Comparison of ENCODE assay signal across 8 cellular contexts in the genomic region with DNA sequence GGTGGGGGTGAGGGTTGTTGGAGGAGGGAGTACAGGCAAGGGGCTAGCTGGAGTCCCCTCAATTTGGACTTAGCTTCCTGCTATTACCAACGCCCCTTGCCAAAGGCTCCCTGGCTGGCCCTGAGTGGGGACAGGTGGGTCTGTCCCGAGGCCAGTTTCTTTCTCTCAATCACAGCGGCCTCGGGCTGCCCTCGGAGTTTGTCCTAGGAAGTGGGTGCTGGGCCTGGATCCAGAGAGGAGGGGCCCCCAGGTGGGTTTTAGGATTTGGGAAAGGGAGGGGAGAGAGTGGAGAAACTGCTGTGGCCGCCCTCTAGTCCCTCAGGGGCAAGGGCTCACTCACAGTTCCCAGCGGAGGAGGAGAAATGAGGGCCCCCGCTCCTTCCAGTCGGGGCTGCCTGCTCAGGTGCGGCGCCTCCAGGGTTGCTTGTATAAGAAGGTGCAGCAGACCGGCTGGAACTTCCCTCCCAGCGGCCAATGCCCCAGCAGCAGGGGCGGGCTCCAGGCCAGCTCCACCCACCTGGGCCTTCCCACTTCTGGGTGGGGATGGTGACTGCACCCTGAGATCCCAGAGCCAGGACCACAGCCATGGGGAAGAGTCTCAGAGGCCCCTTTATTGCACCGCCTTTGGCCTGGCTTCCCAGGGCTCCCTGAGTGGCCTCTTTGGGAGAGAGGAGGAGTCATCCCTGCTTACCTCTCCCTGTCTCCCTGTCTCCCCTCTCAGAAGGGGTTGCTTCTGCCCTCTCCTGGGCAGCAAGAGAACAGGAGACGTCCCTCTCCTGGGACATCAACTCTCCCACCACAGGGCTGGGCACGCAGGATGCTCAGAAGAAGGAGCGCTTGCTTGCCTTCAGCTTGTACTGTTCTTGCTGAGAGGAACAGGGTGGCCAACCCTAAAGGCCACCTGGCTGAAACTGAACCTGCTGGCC.
DNase-seq lines count a peak whose midpoint lies in the region; ATAC-seq, FAIRE-seq and TF ChIP-seq lines count a peak whose summit lies in the region.

No MANE protein-coding gene starts in this region.

- no peak overlapping the region for H3K9ac ChIP-seq in GM12878 (ENCODE audit: control insufficient read depth, insufficient read depth, low read length)

- H3K27ac ChIP-seq in heart right ventricle, result no peak overlapping the region
- no peak overlapping the region for H3K27ac ChIP-seq in GM12878 (ENCODE audit: control insufficient read depth, insufficient read depth)
- H3K27ac ChIP-seq in left lung, result peak overlapping the region in 1 of 2 donors; percentile 48

- H3K4me3 ChIP-seq in heart right ventricle, result no peak overlapping the region
- no peak overlapping the region for H3K4me3 ChIP-seq in GM12878
- peak overlapping the region; percentile 3 to 26 for H3K4me3 ChIP-seq in left lung

- H3K27me3 ChIP-seq in heart right ventricle (peaks cover 0 to 13% (median 5%) of the 10 kb centered on the region in 7 donors), GM12878 (replicated peaks in 1 of 2; ENCODE audit: control insufficient read depth in 2 of 2, insufficient read depth in 2 of 2, low read length in 1 of 2) (peaks cover 2 to 4% of the 10 kb centered on the region in 2 experiments; a peak in 2 of 4 replicates), left lung (peaks cover 0 to 13% of the 10 kb centered on the region in 2 donors)

- no peaks in the 10 kb centered on the region for H4K20me1 ChIP-seq in GM12878 (ENCODE audit: control insufficient read depth, insufficient read depth)

- no peak for TF ChIP-seq RAD21 in GM12878 (IDR thresholded peaks at IDR 0.05; ENCODE audit: insufficient read depth, low read depth, low read length)

- H3K79me2 ChIP-seq in GM12878 (ENCODE audit: control insufficient read depth, insufficient read depth, low read length), result no peaks in the 10 kb centered on the region

- BruUV-seq in GM12878 (replicated peaks; lab: Mats Ljungman, UMichigan), result no TSS peak

- H3K4me1 ChIP-seq in heart right ventricle (peaks cover 15 to 45% (median 27%) of the 10 kb centered on the region in 9 donors), GM12878 (ENCODE audit: control insufficient read depth, insufficient read depth, low read length) (peaks cover 16% of the 10 kb centered on the region), left lung (peaks cover 19 to 63% of the 10 kb centered on the region in 2 donors)

- H2AFZ ChIP-seq in GM12878 (ENCODE audit: control insufficient read depth, low read depth, low read length), result peak overlapping the region; percentile 29

- intact Hi-C loops in heart right ventricle (cut with DNase I) (loop anchor here in 1 of 10 donors (10.0 kb wide), 1 partner anchor 59 kb away; no protein-coding TSS in a partner anchor), Right ventricle myocardium superior (cut with DNase I) (no loop called here), GM12878 (cut with micrococcal nuclease; ENCODE audit: unreplicated experiment) (no loop called here), left lung (cut with DNase I) (no loop called here)

- peaks cover 0 to 23% (median 0%) of the 10 kb centered on the region in 9 donors for H3K36me3 ChIP-seq in heart right ventricle
- H3K36me3 ChIP-seq in GM12878 (ENCODE audit: control insufficient read depth in 2 of 2, insufficient read depth in 2 of 2, low read length in 1 of 2), result no peaks in the 10 kb centered on the region
- peaks cover 0 to 35% of the 10 kb centered on the region in 2 donors for H3K36me3 ChIP-seq in left lung

- in situ Hi-C loops in GM12878 (cut with MboI), result loop anchor here (10.0 kb wide), 1 partner anchor 171 kb away; no protein-coding TSS in a partner anchor

- SMC1A ChIA-PET in GM12878 (lab: Charles Lee; ENCODE audit: uncharacterized antibody, unreplicated experiment), result no interaction called here

- H3K9me3 ChIP-seq in heart right ventricle (peaks cover 0 to 4% (median 0%) of the 10 kb centered on the region in 11 donors), GM12878 (replicated peaks; ENCODE audit: control insufficient read depth, insufficient read depth, low read length) (no peaks in the 10 kb centered on the region; the same call in 2 of the 3 replicates), left lung (no peaks in the 10 kb centered on the region)

- TF ChIP-seq CTCF in heart right ventricle (IDR thresholded peaks at IDR 0.05) (peak in 5 of 9 donors; percentile 7 to 42 (median 29)), GM12878 (IDR thresholded peaks at IDR 0.05 in 2 of 3, conservative IDR thresholded peaks at IDR 0.05 in 1 of 3; ENCODE audit: control insufficient read depth in 2 of 3, extremely low read depth in 1 of 3, insufficient read depth in 1 of 3, low read depth in 3 of 3, low read length in 3 of 3) (peak in 2 of 3 experiments; percentile 10 to 33; a peak in 1 of 6 replicates), left lung (IDR thresholded peaks at IDR 0.05) (peak in 1 of 2 donors; percentile 25)

- POLR2A ChIA-PET in GM12878 (lab: Charles Lee), result no interaction called here

- RAD21 ChIA-PET in GM12878 (lab: Charles Lee; ENCODE audit: unreplicated experiment), result no interaction called here

- no peak overlapping the region for H3K4me2 ChIP-seq in GM12878 (ENCODE audit: control insufficient read depth, insufficient read depth)

- no peak for DNase-seq in heart right ventricle
- DNase-seq in Right ventricle myocardium superior, result no peak
- DNase-seq in NCI-H187 (lab: John Stamatoyannopoulos, UW), result peak; percentile 51 to 67
- DNase-seq in GM12878 (ENCODE audit: low read depth, low spot score), result no peak
- peak; percentile 77 to 90 for DNase-seq in left lung
- DNase-seq in GM19239 (ENCODE audit: insufficient read length, low spot score), result no peak
- DNase-seq in activated CD4-positive, CD25-positive, alpha-beta regulatory T cell treated with anti-CD3 and anti-CD28 coated beads, Interleukin-2, amount 50 U/mL, for 72 hours, result no peak

- no peak for TF ChIP-seq POLR2A in GM12878 (IDR thresholded peaks at IDR 0.05; ENCODE audit: low read depth, low read length)

- ATAC-seq in heart right ventricle (peak in 1 of 8 donors; percentile 1), Right ventricle myocardium superior (ENCODE audit: poor library complexity) (no peak), GM12878 (peak; percentile 76), left lung (peak; percentile 77), HG02610 (IDR thresholded peaks at IDR 0.05; ENCODE audit: unreplicated experiment) (no peak)

- CTCF ChIA-PET in GM12878 (lab: Yijun Ruan, JAX), result interaction anchor here (0.6 to 0.9 kb wide), 3 partner anchors 187 to 430 kb away, joined by 3 to 4 read pairs (median 3); no protein-coding TSS in a partner anchor

- FAIRE-seq in GM12878 (lab: Jason Lieb, UNC), result no peak
- FAIRE-seq in GM19239 (lab: Jason Lieb, UNC), result no peak

- WGBS in heart right ventricle, 2 donors, result 72 to 75% methylated on average over 18 of the region's 18 CpGs
- WGBS in GM12878 (ENCODE audit: insufficient coverage, insufficient replicate concordance, low lambda C conversion rate, missing lambda C conversion rate), result 36% methylated on average over 18 of the region's 18 CpGs

- no peak for TF ChIP-seq EP300 in GM12878 (IDR thresholded peaks at IDR 0.05; ENCODE audit: borderline replicate concordance in 1 of 2, control insufficient read depth in 1 of 2, low read depth in 2 of 2, low read length in 2 of 2)

TF ChIP-seq in GM12878, 131 proteins besides CTCF, POLR2A, EP300 and RAD21:
- TF ChIP-seq CBX3 (IDR thresholded peaks at IDR 0.05; ENCODE audit: borderline replicate concordance, low read depth) (no peak), NR2F1 (conservative IDR thresholded peaks at IDR 0.05) (no peak), FOXK2 (IDR thresholded peaks at IDR 0.05) (0 out of 2 replicates have a peak, but pooled peaks have one; percentile 27), MXI1 (IDR thresholded peaks at IDR 0.05; ENCODE audit: low read depth, low read length) (no peak)

Comparison
In these comparisons a context has a peak if more than half of its experiments do, and no peak if none do; other contexts are left out.
1. ATAC-seq: peak in GM12878 (single experiment) and left lung (single experiment); none in Right ventricle myocardium superior (single experiment) and HG02610 (single experiment).
2. DNase-seq: peak in NCI-H187 (2 of 2) and left lung (2 of 2); none in heart right ventricle (0 of 2), Right ventricle myocardium superior (single experiment), GM12878 (single experiment), GM19239 (single experiment) and activated CD4-positive, CD25-positive, alpha-beta regulatory T cell treated with anti-CD3 and anti-CD28 coated beads, Interleukin-2, amount 50 U/mL, for 72 hours (single experiment).
3. H3K4me3 ChIP-seq: peak in left lung (2 of 2); none in heart right ventricle (0 of 10) and GM12878 (single experiment).